1 cellular context compared by ENCODE assay signal in the genomic region with DNA sequence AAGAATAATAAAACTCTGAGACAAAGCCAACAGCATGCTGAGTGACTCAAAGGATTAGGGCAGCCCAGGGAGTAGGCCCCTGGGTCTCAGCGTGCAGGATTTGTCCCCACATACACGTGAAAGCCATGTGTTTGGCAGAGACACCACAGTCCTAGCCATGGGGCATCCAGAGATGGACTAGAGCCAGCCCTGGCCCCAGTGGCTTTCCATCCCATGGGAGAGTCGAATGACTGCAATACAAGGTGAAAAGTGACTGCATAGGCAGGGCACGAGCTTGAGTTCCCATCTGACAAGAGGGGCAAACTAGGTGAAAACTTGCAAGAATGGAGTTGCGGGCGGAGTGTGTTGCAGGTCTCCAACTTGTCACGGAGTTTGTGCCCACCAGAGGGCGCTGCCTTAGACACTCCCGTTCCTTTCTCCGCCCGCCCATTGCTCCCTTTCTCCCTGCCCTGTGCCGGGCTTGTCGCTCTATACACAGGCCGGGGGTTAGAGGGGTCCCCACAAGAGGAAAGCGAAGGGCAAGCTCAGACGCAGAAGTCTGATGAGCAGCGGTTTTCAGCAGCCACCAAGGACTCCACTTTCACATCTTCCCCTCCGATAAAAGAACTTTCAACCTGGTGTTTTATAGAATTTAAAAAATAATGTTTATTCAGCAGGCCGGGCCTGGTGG.
A peak's percentile ranks its signal among the peaks of the same experiment; 100 is the strongest.
TF ChIP-seq lines count a peak whose summit lies in the region.

No MANE protein-coding gene starts in this region.

TF ChIP-seq in K562, 482 proteins besides CTCF, POLR2A, EP300 and RAD21 (continued from another document and continues in another):
- TF ChIP-seq SP2 (IDR thresholded peaks at IDR 0.05; ENCODE audit: extremely low read depth, low read depth, low read length, poor library complexity, severe bottlenecking) (no peak), GTF2E2 (tag; IDR thresholded peaks at IDR 0.05) (no peak), ZNF3 (CRISPR knock-in tag; IDR thresholded peaks at IDR 0.05) (no peak), ELK3 (CRISPR knock-in tag; IDR thresholded peaks at IDR 0.05) (no peak), FOXM1 (IDR thresholded peaks at IDR 0.05; ENCODE audit: low read depth) (no peak), FOXM1 (CRISPR knock-in tag; IDR thresholded peaks at IDR 0.05; ENCODE audit: low read depth) (no peak), HMG20A (CRISPR knock-in tag; conservative IDR thresholded peaks at IDR 0.05) (no peak), ZNF316 (IDR thresholded peaks at IDR 0.05) (0 out of 2 replicates have a peak, but pooled peaks have one; percentile 2), NELFE (IDR thresholded peaks at IDR 0.05; ENCODE audit: insufficient read depth, insufficient read length) (no peak), BRCA1 (IDR thresholded peaks at IDR 0.05) (no peak), BRCA1 (CRISPR knock-in tag; IDR thresholded peaks at IDR 0.05) (no peak), ZEB2 (IDR thresholded peaks at IDR 0.05) (no peak), DPF2 (IDR thresholded peaks at IDR 0.05) (no peak), ZNF586 (CRISPR knock-in tag; conservative IDR thresholded peaks at IDR 0.05) (no peak), NCOA1 (IDR thresholded peaks at IDR 0.05; ENCODE audit: low read depth) (no peak), CGGBP1 (CRISPR knock-in tag; IDR thresholded peaks at IDR 0.05) (no peak), KDM1A (IDR thresholded peaks at IDR 0.05) (no peak), ARHGAP35 (IDR thresholded peaks at IDR 0.05; ENCODE audit: partially characterized antibody) (no peak), ZNF668 (CRISPR knock-in tag; IDR thresholded peaks at IDR 0.05) (no peak), SIX5 (IDR thresholded peaks at IDR 0.05; ENCODE audit: borderline replicate concordance in 1 of 2, insufficient read depth in 1 of 2, low read depth in 1 of 2, low read length in 2 of 2) (no peak), MGA (IDR thresholded peaks at IDR 0.05) (peak; percentile 84), HNRNPK (IDR thresholded peaks at IDR 0.05; ENCODE audit: low read depth, low read length, poor library complexity, severe bottlenecking) (no peak), ZFX (CRISPR knock-in tag; IDR thresholded peaks at IDR 0.05) (0 out of 2 replicates have a peak, but pooled peaks have one; percentile 25), NCOA2 (IDR thresholded peaks at IDR 0.05; ENCODE audit: partially characterized antibody in 2 of 2) (no peak), CBFB (CRISPR knock-in tag; IDR thresholded peaks at IDR 0.05) (no peak; the same call in 1 of the 2 replicates), CREM (IDR thresholded peaks at IDR 0.05; ENCODE audit: low read depth) (peak; percentile 42; the same call in 1 of the 2 replicates), TOE1 (IDR thresholded peaks at IDR 0.05; ENCODE audit: borderline replicate concordance) (no peak), TOE1 (CRISPR knock-in tag; IDR thresholded peaks at IDR 0.05; ENCODE audit: borderline replicate concordance, low read depth) (no peak), FOXK2 (conservative IDR thresholded peaks at IDR 0.05 in 1 of 2, IDR thresholded peaks at IDR 0.05 in 1 of 2; ENCODE audit: low read depth in 2 of 2) (peak; percentile 30 to 40; a peak in 1 of 4 replicates), CREB3L1 (IDR thresholded peaks at IDR 0.05; ENCODE audit: borderline replicate concordance, low read depth) (peak; percentile 36; the same call in 1 of the 2 replicates), ZNF347 (CRISPR knock-in tag; IDR thresholded peaks at IDR 0.05; ENCODE audit: low read depth) (no peak)
- TF ChIP-seq, protein P1, sequence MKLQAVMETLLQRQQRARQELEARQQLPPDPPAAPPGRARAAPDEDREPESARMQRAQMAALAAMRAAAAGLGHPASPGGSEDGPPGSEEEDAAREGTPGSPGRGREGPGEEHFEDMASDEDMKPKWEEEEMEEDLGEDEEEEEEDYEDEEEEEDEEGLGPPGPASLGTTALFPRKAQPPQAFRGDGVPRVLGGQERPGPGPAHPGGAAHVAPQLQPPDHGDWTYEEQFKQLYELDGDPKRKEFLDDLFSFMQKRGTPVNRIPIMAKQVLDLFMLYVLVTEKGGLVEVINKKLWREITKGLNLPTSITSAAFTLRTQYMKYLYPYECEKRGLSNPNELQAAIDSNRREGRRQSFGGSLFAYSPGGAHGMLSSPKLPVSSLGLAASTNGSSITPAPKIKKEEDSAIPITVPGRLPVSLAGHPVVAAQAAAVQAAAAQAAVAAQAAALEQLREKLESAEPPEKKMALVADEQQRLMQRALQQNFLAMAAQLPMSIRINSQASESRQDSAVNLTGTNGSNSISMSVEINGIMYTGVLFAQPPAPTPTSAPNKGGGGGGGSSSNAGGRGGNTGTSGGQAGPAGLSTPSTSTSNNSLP (IDR thresholded peaks at IDR 0.05; ENCODE audit: borderline replicate concordance, low read depth, low read length), result no peak
- TF ChIP-seq, protein P2, sequence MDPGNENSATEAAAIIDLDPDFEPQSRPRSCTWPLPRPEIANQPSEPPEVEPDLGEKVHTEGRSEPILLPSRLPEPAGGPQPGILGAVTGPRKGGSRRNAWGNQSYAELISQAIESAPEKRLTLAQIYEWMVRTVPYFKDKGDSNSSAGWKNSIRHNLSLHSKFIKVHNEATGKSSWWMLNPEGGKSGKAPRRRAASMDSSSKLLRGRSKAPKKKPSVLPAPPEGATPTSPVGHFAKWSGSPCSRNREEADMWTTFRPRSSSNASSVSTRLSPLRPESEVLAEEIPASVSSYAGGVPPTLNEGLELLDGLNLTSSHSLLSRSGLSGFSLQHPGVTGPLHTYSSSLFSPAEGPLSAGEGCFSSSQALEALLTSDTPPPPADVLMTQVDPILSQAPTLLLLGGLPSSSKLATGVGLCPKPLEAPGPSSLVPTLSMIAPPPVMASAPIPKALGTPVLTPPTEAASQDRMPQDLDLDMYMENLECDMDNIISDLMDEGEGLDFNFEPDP (CRISPR knock-in tag; IDR thresholded peaks at IDR 0.05), result no peak
- TF ChIP-seq, protein P3, sequence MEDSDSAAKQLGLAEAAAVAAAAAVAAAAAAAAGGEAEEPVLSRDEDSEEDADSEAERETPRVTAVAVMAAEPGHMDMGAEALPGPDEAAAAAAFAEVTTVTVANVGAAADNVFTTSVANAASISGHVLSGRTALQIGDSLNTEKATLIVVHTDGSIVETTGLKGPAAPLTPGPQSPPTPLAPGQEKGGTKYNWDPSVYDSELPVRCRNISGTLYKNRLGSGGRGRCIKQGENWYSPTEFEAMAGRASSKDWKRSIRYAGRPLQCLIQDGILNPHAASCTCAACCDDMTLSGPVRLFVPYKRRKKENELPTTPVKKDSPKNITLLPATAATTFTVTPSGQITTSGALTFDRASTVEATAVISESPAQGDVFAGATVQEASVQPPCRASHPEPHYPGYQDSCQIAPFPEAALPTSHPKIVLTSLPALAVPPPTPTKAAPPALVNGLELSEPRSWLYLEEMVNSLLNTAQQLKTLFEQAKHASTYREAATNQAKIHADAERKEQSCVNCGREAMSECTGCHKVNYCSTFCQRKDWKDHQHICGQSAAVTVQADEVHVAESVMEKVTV (CRISPR knock-in tag; IDR thresholded peaks at IDR 0.05), result peak; percentile 63; the same call in 1 of the 2 replicates
- TF ChIP-seq, protein P4, sequence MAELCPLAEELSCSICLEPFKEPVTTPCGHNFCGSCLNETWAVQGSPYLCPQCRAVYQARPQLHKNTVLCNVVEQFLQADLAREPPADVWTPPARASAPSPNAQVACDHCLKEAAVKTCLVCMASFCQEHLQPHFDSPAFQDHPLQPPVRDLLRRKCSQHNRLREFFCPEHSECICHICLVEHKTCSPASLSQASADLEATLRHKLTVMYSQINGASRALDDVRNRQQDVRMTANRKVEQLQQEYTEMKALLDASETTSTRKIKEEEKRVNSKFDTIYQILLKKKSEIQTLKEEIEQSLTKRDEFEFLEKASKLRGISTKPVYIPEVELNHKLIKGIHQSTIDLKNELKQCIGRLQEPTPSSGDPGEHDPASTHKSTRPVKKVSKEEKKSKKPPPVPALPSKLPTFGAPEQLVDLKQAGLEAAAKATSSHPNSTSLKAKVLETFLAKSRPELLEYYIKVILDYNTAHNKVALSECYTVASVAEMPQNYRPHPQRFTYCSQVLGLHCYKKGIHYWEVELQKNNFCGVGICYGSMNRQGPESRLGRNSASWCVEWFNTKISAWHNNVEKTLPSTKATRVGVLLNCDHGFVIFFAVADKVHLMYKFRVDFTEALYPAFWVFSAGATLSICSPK (IDR thresholded peaks at IDR 0.05; ENCODE audit: borderline replicate concordance), result no peak
